Comparison of ENCODE assay signal across 1 cellular context in the genomic region with DNA sequence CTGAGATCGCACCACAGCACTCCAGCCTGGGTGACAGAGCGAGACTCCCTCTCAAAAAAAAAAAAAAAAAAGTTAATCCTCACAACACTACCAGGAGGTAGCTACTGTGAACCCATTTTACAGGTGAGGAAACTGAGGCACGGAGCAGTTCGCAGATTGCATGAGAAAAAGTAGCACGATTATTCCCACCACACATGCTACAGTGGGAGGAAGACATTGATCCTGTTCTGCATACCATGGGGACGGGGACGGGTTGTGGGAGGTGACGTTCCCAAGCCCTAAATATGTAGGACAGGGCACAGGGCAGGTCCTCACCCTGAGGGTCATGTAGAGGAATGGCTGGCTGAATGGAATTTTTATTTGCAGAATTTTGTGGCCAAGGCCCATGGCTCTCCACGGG.
TF ChIP-seq lines count a peak whose summit lies in the region.

No MANE protein-coding gene starts in this region.

TF ChIP-seq in HepG2, 621 proteins besides CTCF, POLR2A, EP300 and RAD21:
- no peak for TF ChIP-seq IRF2 (CRISPR knock-in tag; IDR thresholded peaks at IDR 0.05)
- TF ChIP-seq ZMYM3 (CRISPR knock-in tag; IDR thresholded peaks at IDR 0.05) = no peak
- peak; percentile 80 for TF ChIP-seq ZNF629 (CRISPR knock-in tag; conservative IDR thresholded peaks at IDR 0.05)
- TF ChIP-seq SP140L (CRISPR knock-in tag; IDR thresholded peaks at IDR 0.05; ENCODE audit: borderline replicate concordance) = no peak
